ENCODE assay signal across 8 cellular contexts in the genomic region with DNA sequence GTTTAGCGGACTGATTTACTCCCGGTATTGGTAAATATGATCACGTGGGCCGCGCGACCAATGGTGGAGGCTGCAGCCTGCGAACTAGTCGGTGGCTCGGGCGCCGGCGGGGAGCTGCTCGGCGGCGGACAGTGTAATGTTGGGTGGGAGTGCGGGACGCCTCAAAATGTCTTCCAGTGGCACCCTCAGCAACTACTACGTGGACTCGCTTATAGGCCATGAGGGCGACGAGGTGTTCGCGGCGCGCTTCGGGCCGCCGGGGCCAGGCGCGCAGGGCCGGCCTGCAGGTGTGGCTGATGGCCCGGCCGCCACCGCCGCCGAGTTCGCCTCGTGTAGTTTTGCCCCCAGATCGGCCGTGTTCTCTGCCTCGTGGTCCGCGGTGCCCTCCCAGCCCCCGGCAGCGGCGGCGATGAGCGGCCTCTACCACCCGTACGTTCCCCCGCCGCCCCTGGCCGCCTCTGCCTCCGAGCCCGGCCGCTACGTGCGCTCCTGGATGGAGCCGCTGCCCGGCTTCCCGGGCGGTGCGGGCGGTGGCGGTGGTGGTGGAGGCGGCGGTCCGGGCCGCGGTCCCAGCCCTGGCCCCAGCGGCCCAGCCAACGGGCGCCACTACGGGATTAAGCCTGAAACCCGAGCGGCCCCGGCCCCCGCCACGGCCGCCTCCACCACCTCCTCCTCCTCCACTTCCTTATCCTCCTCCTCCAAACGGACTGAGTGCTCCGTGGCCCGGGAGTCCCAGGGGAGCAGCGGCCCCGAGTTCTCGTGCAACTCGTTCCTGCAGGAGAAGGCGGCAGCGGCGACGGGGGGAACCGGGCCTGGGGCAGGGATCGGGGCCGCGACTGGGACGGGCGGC. TPM values are rescaled to one million over a fixed set of nuclear protein-coding genes. Genes with fewer than 3 reads are reported as not detected.
DNase-seq lines count a peak whose midpoint lies in the region; ATAC-seq and TF ChIP-seq lines count a peak whose summit lies in the region.

Gene HOXD9 (plus strand): TSS at position 87 of the 850 bp plus-strand sequence. CDS start 50 bp downstream, at position 137.

- no peak for TF ChIP-seq POLR2A in IMR-90 (IDR thresholded peaks at IDR 0.05; ENCODE audit: low read depth, low read length)

- peak within 1 kb of the TSS; percentile 67 for H3K4me2 ChIP-seq in IMR-90 (ENCODE audit: low read depth, low read length)

- no peak within 1 kb of the TSS for H3K56ac ChIP-seq in IMR-90 (ENCODE audit: extremely low read depth, insufficient read depth, low read length)

- peak; percentile 35 for ATAC-seq in IMR-90 (ENCODE audit: low read depth)
- peak; percentile 91 for ATAC-seq in aorta (ENCODE audit: low FRiP score)
- ATAC-seq in HG03097 (IDR thresholded peaks at IDR 0.05; ENCODE audit: low FRiP score, unreplicated experiment) = no peak
- no peak for ATAC-seq in GM19324 (IDR thresholded peaks at IDR 0.05; ENCODE audit: low FRiP score, unreplicated experiment)
- ATAC-seq in HG02798 (IDR thresholded peaks at IDR 0.05; ENCODE audit: poor library complexity, unreplicated experiment) = no peak

- CTCF ChIA-PET in IMR-90 (lab: Yijun Ruan, JAX) = no interaction called here

- no peaks in the 10 kb centered on the region; the same call in 1 of the 2 replicates for H4K20me1 ChIP-seq in IMR-90 (ENCODE audit: insufficient read depth, low read length)

- dilution Hi-C loops in IMR-90 (cut with HindIII; ENCODE audit: low sequenced_read_pairs, unreplicated experiment) = no loop called here

- H3K4me1 ChIP-seq in BE2C = no peaks in the 10 kb centered on the region
- H3K4me1 ChIP-seq in IMR-90 (ENCODE audit: control insufficient read depth, insufficient read depth, low read length) = no peaks in the 10 kb centered on the region
- peaks cover 17% of the 10 kb centered on the region for H3K4me1 ChIP-seq in muscle layer of colon (ENCODE audit: insufficient read depth, low read length)
- H3K4me1 ChIP-seq in aorta (ENCODE audit: control insufficient read depth in 1 of 2, insufficient read depth in 2 of 2, low read length in 2 of 2) = no peaks in the 10 kb centered on the region

- no peak within 1 kb of the TSS for H2BK120ac ChIP-seq in IMR-90 (ENCODE audit: low read depth, low read length)

- no peak within 1 kb of the TSS for H3K23ac ChIP-seq in IMR-90 (ENCODE audit: low read depth, low read length)

- no peak within 1 kb of the TSS for H4K5ac ChIP-seq in IMR-90 (ENCODE audit: low read depth, low read length)

- H4K8ac ChIP-seq in IMR-90 (ENCODE audit: low read depth in 2 of 2, low read length in 2 of 2) = no peak within 1 kb of the TSS

- DNase-seq in BE2C = peak; percentile 74
- no peak for DNase-seq in IMR-90
- DNase-seq in dermis microvascular lymphatic vessel endothelial cell (ENCODE audit: low read depth in 2 of 2) = peak in 1 of 2 donors; percentile 95
- peak in 1 of 2 donors; percentile 93 for DNase-seq in aorta

- no peak within 1 kb of the TSS for H2AK5ac ChIP-seq in IMR-90 (ENCODE audit: low read depth, low read length)

- H3K9me3 ChIP-seq in BE2C (no peaks in the 10 kb centered on the region), IMR-90 (ENCODE audit: control insufficient read depth, insufficient read depth, low read length) (peaks cover 6% of the 10 kb centered on the region), muscle layer of colon (ENCODE audit: low read length) (no peaks in the 10 kb centered on the region), aorta (ENCODE audit: control insufficient read depth, low read length) (no peaks in the 10 kb centered on the region)

- H4K91ac ChIP-seq in IMR-90 (ENCODE audit: insufficient read depth, low read depth, low read length) = no peak within 1 kb of the TSS

- no TSS peak for BruUV-seq in IMR-90 (replicated peaks; lab: Mats Ljungman, UMichigan)

- no peak within 1 kb of the TSS for H3K4ac ChIP-seq in IMR-90 (ENCODE audit: low read depth, low read length)

- TF ChIP-seq RAD21 in IMR-90 (IDR thresholded peaks at IDR 0.05; ENCODE audit: low read length) = no peak

- POLR2A ChIA-PET in IMR-90 (lab: Charles Lee; ENCODE audit: unreplicated experiment) = no interaction called here

- H3K9ac ChIP-seq in IMR-90 (ENCODE audit: low read depth, low read length) (no peak within 1 kb of the TSS), muscle layer of colon (ENCODE audit: low read length) (peak within 1 kb of the TSS; percentile 39)

- in situ Hi-C loops in IMR-90 (cut with MboI; ENCODE audit: low sequenced_read_pairs) = loop anchor here (10.0 kb wide), 2 partner anchors 332 to 1032 kb away; no protein-coding TSS in a partner anchor

- intact Hi-C loops in IMR-90 (cut with micrococcal nuclease) (no loop called here), aorta (cut with DNase I) (no loop called here)

- 5% methylated on average over 26 of the region's 97 CpGs; no CpG with 5 or more reads in 1 of the 2 experiments for WGBS in IMR-90 (ENCODE audit: extremely low coverage in 2 of 2, insufficient read length in 1 of 2), 2 experiments
- WGBS in aorta, 2 donors = 2 to 3% methylated on average over 59 to 97 of the region's 97 CpGs

- no peak within 1 kb of the TSS for H3K14ac ChIP-seq in IMR-90 (replicated peaks; ENCODE audit: low read depth, low read length)

- no peak within 1 kb of the TSS for H2BK20ac ChIP-seq in IMR-90 (ENCODE audit: low read depth, low read length)

- TF ChIP-seq CTCF in BE2C (IDR thresholded peaks at IDR 0.05; ENCODE audit: low read depth, low read length) = no peak
- no peak for TF ChIP-seq CTCF in IMR-90 (conservative IDR thresholded peaks at IDR 0.05; ENCODE audit: low read depth, low read length)

- H2AFZ ChIP-seq in IMR-90 (replicated peaks; ENCODE audit: low read length, poor library complexity) = peak within 1 kb of the TSS; percentile 70

- H2BK5ac ChIP-seq in IMR-90 (ENCODE audit: low read depth, low read length, poor library complexity, severe bottlenecking) = no peak within 1 kb of the TSS

- H3K18ac ChIP-seq in IMR-90 (ENCODE audit: low read depth, low read length) = no peak within 1 kb of the TSS

- H3K79me1 ChIP-seq in IMR-90 (ENCODE audit: low read depth in 1 of 2, low read length in 2 of 2) = no peaks in the 10 kb centered on the region

- no peaks in the 10 kb centered on the region for H3K36me3 ChIP-seq in BE2C
- no peaks in the 10 kb centered on the region for H3K36me3 ChIP-seq in IMR-90 (ENCODE audit: control insufficient read depth, insufficient read depth, low read length)
- H3K36me3 ChIP-seq in muscle layer of colon (ENCODE audit: insufficient read depth, low read length) = no peaks in the 10 kb centered on the region
- H3K36me3 ChIP-seq in aorta (ENCODE audit: control insufficient read depth in 1 of 2, insufficient read depth in 2 of 2, low read length in 1 of 2) = no peaks in the 10 kb centered on the region

- H2AK9ac ChIP-seq in IMR-90 (replicated peaks; ENCODE audit: low read depth, low read length, poor library complexity) = no peak within 1 kb of the TSS

- H3K27ac ChIP-seq in IMR-90 (ENCODE audit: insufficient read depth, low read length) = no peak within 1 kb of the TSS
- peak within 1 kb of the TSS; percentile 75 for H3K27ac ChIP-seq in muscle layer of colon (ENCODE audit: low read depth, low read length)
- H3K27ac ChIP-seq in aorta (ENCODE audit: low read depth in 1 of 2, low read length in 2 of 2) = no peak within 1 kb of the TSS

- no peak within 1 kb of the TSS for H2BK15ac ChIP-seq in IMR-90 (ENCODE audit: low read depth, low read length)

- H3K27me3 ChIP-seq in BE2C (no peaks in the 10 kb centered on the region), IMR-90 (ENCODE audit: control insufficient read depth, insufficient read depth, low read length) (peaks cover 90% of the 10 kb centered on the region), muscle layer of colon (ENCODE audit: control insufficient read depth in 1 of 2, insufficient read depth in 2 of 2, low read length in 2 of 2) (peaks cover 12 to 34% of the 10 kb centered on the region in 2 donors), aorta (ENCODE audit: control insufficient read depth in 1 of 2, insufficient read depth in 2 of 2, low read length in 1 of 2) (no peaks in the 10 kb centered on the region)

- H3K4me3 ChIP-seq in BE2C (ENCODE audit: low read depth, low read length) = peak within 1 kb of the TSS; percentile 68
- H3K4me3 ChIP-seq in IMR-90 (ENCODE audit: insufficient read depth, low read depth, low read length) = no peak within 1 kb of the TSS; the same call in 1 of the 2 replicates
- peak within 1 kb of the TSS; percentile 56 to 84 for H3K4me3 ChIP-seq in muscle layer of colon (ENCODE audit: low read depth in 1 of 2, low read length in 2 of 2)
- H3K4me3 ChIP-seq in aorta (ENCODE audit: low read length in 2 of 2) = peak within 1 kb of the TSS in 1 of 2 donors; percentile 36

- no peaks in the 10 kb centered on the region for H3K9me1 ChIP-seq in IMR-90 (ENCODE audit: insufficient read depth, low read length)

TF ChIP-seq in IMR-90, 13 proteins besides CTCF, POLR2A, EP300 and RAD21 (continues in another document):
- TF ChIP-seq, protein P1, sequence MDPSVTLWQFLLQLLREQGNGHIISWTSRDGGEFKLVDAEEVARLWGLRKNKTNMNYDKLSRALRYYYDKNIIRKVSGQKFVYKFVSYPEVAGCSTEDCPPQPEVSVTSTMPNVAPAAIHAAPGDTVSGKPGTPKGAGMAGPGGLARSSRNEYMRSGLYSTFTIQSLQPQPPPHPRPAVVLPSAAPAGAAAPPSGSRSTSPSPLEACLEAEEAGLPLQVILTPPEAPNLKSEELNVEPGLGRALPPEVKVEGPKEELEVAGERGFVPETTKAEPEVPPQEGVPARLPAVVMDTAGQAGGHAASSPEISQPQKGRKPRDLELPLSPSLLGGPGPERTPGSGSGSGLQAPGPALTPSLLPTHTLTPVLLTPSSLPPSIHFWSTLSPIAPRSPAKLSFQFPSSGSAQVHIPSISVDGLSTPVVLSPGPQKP (IDR thresholded peaks at IDR 0.05; ENCODE audit: borderline replicate concordance, low read depth, low read length) = no peak
- TF ChIP-seq MAZ (IDR thresholded peaks at IDR 0.05; ENCODE audit: borderline replicate concordance, low read depth, low read length) (no peak), SMC3 (IDR thresholded peaks at IDR 0.05; ENCODE audit: low read depth, low read length) (no peak), MXI1 (IDR thresholded peaks at IDR 0.05; ENCODE audit: borderline replicate concordance, low read depth, low read length) (no peak)

RNA-seq across cellular contexts. Expression of gene HOXD9, which starts in this region (rescaled TPM):
- 22.9 TPM for polyA plus RNA-seq in BE2C (2012; ENCODE audit: insufficient read depth, insufficient read length, low read depth)
- total RNA-seq in IMR-90 (2012; rRNA removed) (not detected in 2 replicates), dermis microvascular lymphatic vessel endothelial cell (16.8 and 18.6 TPM in 2 replicates), aorta (1 to 10 TPM; 1.8 to 2.3 TPM)
- polyA plus RNA-seq in IMR-90 (2012; rRNA removed) (not detected in 2 replicates), aorta (under 1 TPM in 1 of 2 donors, not detected in 1; 0.08 TPM)
- not detected in 2 replicates for polyA plus RNA-seq in IMR-90 (2012; cell fraction: cytosol; rRNA removed)
- not detected in 2 replicates for polyA plus RNA-seq in IMR-90 (2012; cell fraction: nucleus; rRNA removed; ENCODE audit: low replicate concordance)

Comparison
In these comparisons a context has a peak if more than half of its experiments do, and no peak if none do; other contexts are left out.
1. Peak in ATAC-seq and H3K4me2 ChIP-seq in IMR-90; RNA of the gene not detected or under 1 TPM.